In the genomic region with DNA sequence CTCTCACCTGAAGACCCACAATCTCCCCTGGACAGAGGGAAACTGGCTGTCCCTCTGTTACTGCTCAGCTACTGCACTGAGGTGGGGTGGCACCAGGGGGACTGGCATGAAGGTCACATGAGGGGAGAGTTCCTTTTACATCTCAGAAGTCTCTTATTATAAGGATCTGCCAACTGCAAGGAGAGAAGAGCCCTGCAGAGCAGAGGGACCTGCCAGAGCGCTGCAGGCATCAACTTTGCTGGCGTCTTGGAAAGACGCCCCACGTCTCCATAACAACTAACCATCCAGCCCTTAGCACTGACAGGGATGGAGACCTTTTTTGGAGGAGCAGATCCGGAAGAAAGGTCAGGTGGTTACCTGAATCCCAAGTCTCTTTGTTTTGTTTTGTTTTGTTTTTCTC, we compare ENCODE assay signal across 24 cellular contexts.
"Had no signal": no experiment of that assay in that cellular context is flagged by ENCODE, and none has a peak within 500 bp of the region (broad histone marks: within the 10 kb centered on the region; RNA-seq: fewer than 3 reads in every experiment).

No MANE protein-coding gene starts in this region.

- H3K9me3 Mint-ChIP-seq: activated T-helper 1 cell treated with anti-CD3 and anti-CD28 coated beads, Interleukin-12 subunit alpha, Interleukin-12 subunit beta, Interleukin-2, Interleukin-4 antibody, amounts not matched to agents 30 ng/mL and 10 ng/mL and 1 ng/mL, durations not matched to agents 14 hours and 24 hours and 36 hours; dendritic cell treated with granulocyte-macrophage colony-stimulating factor and Interleukin-4, amounts not matched to agents 40 ng/mL and 50 ng/mL, for 4 days; natural killer cell treated with Interleukin-12 subunit alpha and Interleukin-12 subunit beta and Interleukin-15 and Interleukin-18, amount 100 ng/mL, for 72 hours had no signal

- DNase-seq: activated CD4-positive, alpha-beta T cell treated with anti-CD3 and anti-CD28 coated beads, Interleukin-2, amount 50 U/mL, for 1 hour; activated CD4-positive, CD25-positive, alpha-beta regulatory T cell treated with anti-CD3 and anti-CD28 coated beads, Interleukin-2, amount 50 U/mL, for 72 hours; activated CD8-positive, alpha-beta T cell treated with anti-CD3 and anti-CD28 coated beads, Interleukin-2, amount 10 ng/mL, durations not matched to agents 7 days and 5 days; activated naive CD4-positive, alpha-beta T cell; cerebellar nuclear complex; effector CD4-positive, alpha-beta T cell; foreskin melanocyte; left ventricle myocardium superior; mammary epithelial cell; midbrain; stimulated activated CD4-positive, alpha-beta T cell treated with anti-CD3 and anti-CD28 coated beads, Interleukin-4, amount 100 ng/mL, for 24 hours; stimulated activated naive CD8-positive, alpha-beta T cell treated with anti-CD3 and anti-CD28 coated beads, Interleukin-15, Interleukin-2, amounts not matched to agents 100 U/mL and 50 U/mL, for 24 hours; T-helper 1 cell; trophoblast cell; WERI-Rb-1 had no signal

- ATAC-seq: activated CD8-positive, alpha-beta T cell treated with anti-CD3 and anti-CD28 coated beads, Interleukin-2, amount 10 ng/mL, durations not matched to agents 7 days and 5 days; natural killer cell treated with Interleukin-12 subunit alpha and Interleukin-12 subunit beta and Interleukin-15 and Interleukin-18, amount 100 ng/mL, for 72 hours; stimulated activated naive CD8-positive, alpha-beta T cell treated with anti-CD3 and anti-CD28 coated beads, Interleukin-15, Interleukin-2, amounts not matched to agents 100 U/mL and 50 U/mL, for 24 hours had no signal

- FAIRE-seq: endometrium, TTC549 had no signal

- H3K4me3 Mint-ChIP-seq: activated CD8-positive, alpha-beta T cell treated with anti-CD3 and anti-CD28 coated beads, Interleukin-2, amount 10 ng/mL, durations not matched to agents 7 days and 5 days; activated naive CD8-positive, alpha-beta T cell; activated T-helper 1 cell treated with anti-CD3 and anti-CD28 coated beads, Interleukin-12 subunit alpha, Interleukin-12 subunit beta, Interleukin-2, Interleukin-4 antibody, amounts not matched to agents 30 ng/mL and 10 ng/mL and 1 ng/mL, durations not matched to agents 14 hours and 24 hours and 36 hours; dendritic cell treated with granulocyte-macrophage colony-stimulating factor and Interleukin-4, amounts not matched to agents 40 ng/mL and 50 ng/mL, for 4 days; natural killer cell treated with Interleukin-12 subunit alpha and Interleukin-12 subunit beta and Interleukin-15 and Interleukin-18, amount 100 ng/mL, for 72 hours had no signal

- H3K27ac ChIP-seq: vagina, WERI-Rb-1 had no signal

- H3K27ac Mint-ChIP-seq: activated CD8-positive, alpha-beta T cell treated with anti-CD3 and anti-CD28 coated beads, Interleukin-2, amount 10 ng/mL, durations not matched to agents 7 days and 5 days; activated naive CD8-positive, alpha-beta T cell; activated T-helper 1 cell treated with anti-CD3 and anti-CD28 coated beads, Interleukin-12 subunit alpha, Interleukin-12 subunit beta, Interleukin-2, Interleukin-4 antibody, amounts not matched to agents 30 ng/mL and 10 ng/mL and 1 ng/mL, durations not matched to agents 14 hours and 24 hours and 36 hours; dendritic cell treated with granulocyte-macrophage colony-stimulating factor and Interleukin-4, amounts not matched to agents 40 ng/mL and 50 ng/mL, for 4 days; natural killer cell treated with Interleukin-12 subunit alpha and Interleukin-12 subunit beta and Interleukin-15 and Interleukin-18, amount 100 ng/mL, for 72 hours; progenitor cell of endocrine pancreas had no signal

- H3K27me3 ChIP-seq: right atrium auricular region, vagina had no signal

- H3K36me3 Mint-ChIP-seq: activated naive CD8-positive, alpha-beta T cell; natural killer cell treated with Interleukin-12 subunit alpha and Interleukin-12 subunit beta and Interleukin-15 and Interleukin-18, amount 100 ng/mL, for 72 hours had no signal

- H3K9me3 ChIP-seq: right atrium auricular region, vagina had no signal

- H3K36me3 ChIP-seq: right atrium auricular region, vagina, WERI-Rb-1 had no signal

- H3K4me3 ChIP-seq: right atrium auricular region, vagina had no signal
